In genomic region chr3:118526758-118527526, GRCh38 we compare ENCODE assay signal across 1 cellular context.
TF ChIP-seq lines count a peak whose summit lies in the region.

No MANE protein-coding gene starts in this region.

TF ChIP-seq in HepG2, 621 proteins besides CTCF, POLR2A, EP300 and RAD21 (continued from another document):
- TF ChIP-seq TERF1 (CRISPR knock-in tag; IDR thresholded peaks at IDR 0.05) (no peak), ZNF296 (CRISPR knock-in tag; conservative IDR thresholded peaks at IDR 0.05) (no peak), ZNF331 (CRISPR knock-in tag; IDR thresholded peaks at IDR 0.05) (no peak), ZNF776 (CRISPR knock-in tag; IDR thresholded peaks at IDR 0.05) (no peak), ZFP1 (CRISPR knock-in tag; IDR thresholded peaks at IDR 0.05) (no peak), ZNF530 (CRISPR knock-in tag; IDR thresholded peaks at IDR 0.05; ENCODE audit: low read depth) (no peak), ZNF333 (CRISPR knock-in tag; IDR thresholded peaks at IDR 0.05; ENCODE audit: borderline replicate concordance) (no peak), ZNF724P (CRISPR knock-in tag; IDR thresholded peaks at IDR 0.05; ENCODE audit: borderline replicate concordance) (no peak), ZNF713 (CRISPR knock-in tag; IDR thresholded peaks at IDR 0.05) (no peak), ZIK1 (CRISPR knock-in tag; IDR thresholded peaks at IDR 0.05; ENCODE audit: borderline replicate concordance, low read depth) (no peak), ZNF784 (CRISPR knock-in tag; IDR thresholded peaks at IDR 0.05; ENCODE audit: borderline replicate concordance) (no peak), ELF4 (CRISPR knock-in tag; IDR thresholded peaks at IDR 0.05; ENCODE audit: borderline replicate concordance) (no peak), NAIF1 (CRISPR knock-in tag; IDR thresholded peaks at IDR 0.05; ENCODE audit: borderline replicate concordance) (no peak), ZNF235 (CRISPR knock-in tag; IDR thresholded peaks at IDR 0.05; ENCODE audit: borderline replicate concordance) (no peak), ZNF382 (CRISPR knock-in tag; IDR thresholded peaks at IDR 0.05; ENCODE audit: borderline replicate concordance) (no peak), PLRG1 (conservative IDR thresholded peaks at IDR 0.05) (no peak)
